ENCODE assay signal across 8 cellular contexts in the genomic region with DNA sequence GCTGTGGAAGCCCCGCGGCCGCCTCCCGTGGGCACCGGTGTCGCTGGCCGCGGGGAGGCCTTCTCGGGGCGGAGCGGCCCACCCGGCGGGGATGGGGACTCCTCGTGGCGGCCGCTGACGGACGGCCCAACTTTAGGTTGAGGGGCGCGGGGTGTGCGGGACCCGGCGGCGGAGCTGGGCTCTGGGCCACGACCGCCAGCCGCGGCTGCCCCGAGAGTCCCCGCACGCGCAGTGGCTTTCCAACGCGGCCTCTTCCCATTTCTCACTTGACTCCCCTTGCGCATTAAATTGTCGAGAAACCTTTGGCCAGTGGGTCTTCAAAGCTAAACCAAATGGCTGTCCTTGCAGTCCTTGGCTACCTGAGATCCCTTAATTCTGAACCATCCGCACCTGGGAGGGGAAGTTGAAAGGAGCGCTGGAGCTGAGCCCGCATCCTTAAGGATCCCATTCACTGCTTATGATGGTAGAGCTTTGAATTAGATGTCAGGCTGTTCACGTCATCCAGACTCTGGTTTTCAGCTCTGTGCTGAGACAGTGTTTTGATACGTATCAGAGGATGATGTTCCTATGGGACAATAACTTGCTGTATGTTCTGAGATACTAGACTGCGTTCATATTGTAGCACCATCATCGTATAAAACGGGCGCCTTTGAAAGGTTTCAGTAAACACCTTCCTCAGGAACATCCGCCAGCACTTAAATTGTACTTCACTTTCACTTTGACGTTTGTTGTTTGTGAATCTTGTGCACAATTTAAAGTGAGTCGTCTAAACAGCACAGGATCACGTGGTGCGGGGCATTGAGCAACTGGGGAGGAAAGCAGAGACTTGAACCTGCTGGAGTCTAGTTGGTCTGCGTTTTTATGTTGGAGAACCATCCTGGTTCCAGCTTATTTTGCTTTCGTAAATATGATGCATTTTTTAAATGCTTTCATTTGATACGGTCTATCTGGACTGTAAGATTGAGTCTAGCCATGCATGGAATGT. TPM values are rescaled to one million over a fixed set of nuclear protein-coding genes. Genes with fewer than 3 reads are reported as not detected.
DNase-seq lines count a peak whose midpoint lies in the region; ATAC-seq, FAIRE-seq and TF ChIP-seq lines count a peak whose summit lies in the region.

No MANE protein-coding gene starts in this region.

- H3K9ac ChIP-seq in astrocyte (ENCODE audit: low read length): peak overlapping the region; percentile 93

- peaks cover 50% of the 10 kb centered on the region for H3K79me2 ChIP-seq in astrocyte (ENCODE audit: insufficient read depth, low read length)

- peak overlapping the region; percentile 67 for H2AFZ ChIP-seq in astrocyte (ENCODE audit: low read depth, low read length)

- peak overlapping the region; percentile 85 for H3K4me3 Mint-ChIP-seq in T-helper 1 cell treated with Interleukin-12 subunit alpha and Interleukin-12 subunit beta and Interleukin-4 antibody, amounts not matched to agents 30 μg/mL and 1 μg/mL, for 36 hours
- H3K4me3 Mint-ChIP-seq in astrocyte (ENCODE audit: unreplicated experiment): peak overlapping the region; percentile 92

- H3K4me2 ChIP-seq in astrocyte (ENCODE audit: low read length): peak overlapping the region; percentile 98

- peak overlapping the region; percentile 96 for H3K27ac Mint-ChIP-seq in T-helper 1 cell treated with Interleukin-12 subunit alpha and Interleukin-12 subunit beta and Interleukin-4 antibody, amounts not matched to agents 30 μg/mL and 1 μg/mL, for 36 hours
- H3K27ac Mint-ChIP-seq in astrocyte (ENCODE audit: unreplicated experiment): peak overlapping the region; percentile 98

- DNase-seq in AG08396 (ENCODE audit: low spot score) (peak; percentile 79), astrocyte (ENCODE audit: low read depth) (peak; percentile 77), hypothalamus (lab: John Stamatoyannopoulos, UW) (peak in 42 of 51 donors; percentile 6 to 91 (median 44)), retinal pigment epithelial cell (ENCODE audit: low read depth) (peak; percentile 77), RKO (ENCODE audit: low spot score) (no peak)

- peak overlapping the region; percentile 85 for H3K27ac ChIP-seq in astrocyte (ENCODE audit: low read depth, low read length)

- peaks cover 4% of the 10 kb centered on the region for H3K36me3 Mint-ChIP-seq in T-helper 1 cell treated with Interleukin-12 subunit alpha and Interleukin-12 subunit beta and Interleukin-4 antibody, amounts not matched to agents 30 μg/mL and 1 μg/mL, for 36 hours (ENCODE audit: low read depth)
- peaks cover 2% of the 10 kb centered on the region for H3K36me3 Mint-ChIP-seq in astrocyte (ENCODE audit: low read depth, unreplicated experiment)

- ATAC-seq in GM19023 (IDR thresholded peaks at IDR 0.05; ENCODE audit: unreplicated experiment) (peak; percentile 28), HG03439 (IDR thresholded peaks at IDR 0.05; ENCODE audit: unreplicated experiment) (peak; percentile 40)

- H3K27me3 Mint-ChIP-seq in T-helper 1 cell treated with Interleukin-12 subunit alpha and Interleukin-12 subunit beta and Interleukin-4 antibody, amounts not matched to agents 30 μg/mL and 1 μg/mL, for 36 hours (ENCODE audit: low read depth): peaks cover 13% of the 10 kb centered on the region
- H3K27me3 Mint-ChIP-seq in astrocyte (ENCODE audit: low read depth, unreplicated experiment): no peaks in the 10 kb centered on the region

- peak overlapping the region; percentile 83 for H3K4me3 ChIP-seq in astrocyte (ENCODE audit: insufficient read depth, low read depth, low read length)
- peak overlapping the region; percentile 70 for H3K4me3 ChIP-seq in retinal pigment epithelial cell (ENCODE audit: low read length)

- H3K4me1 ChIP-seq in astrocyte (ENCODE audit: insufficient read depth, low read length): peaks cover 44% of the 10 kb centered on the region

- peaks cover 50% of the 10 kb centered on the region for H3K4me1 Mint-ChIP-seq in T-helper 1 cell treated with Interleukin-12 subunit alpha and Interleukin-12 subunit beta and Interleukin-4 antibody, amounts not matched to agents 30 μg/mL and 1 μg/mL, for 36 hours (ENCODE audit: low read depth)
- H3K4me1 Mint-ChIP-seq in astrocyte (ENCODE audit: low read depth, unreplicated experiment): peaks cover 45% of the 10 kb centered on the region

- H3K9me3 ChIP-seq in astrocyte (ENCODE audit: insufficient read depth, low read depth, low read length): no peaks in the 10 kb centered on the region

- H3K27me3 ChIP-seq in astrocyte (ENCODE audit: insufficient read depth, low read length): no peaks in the 10 kb centered on the region

- peak; percentile 70 for FAIRE-seq in astrocyte (lab: Jason Lieb, UNC)

- TF ChIP-seq CTCF in astrocyte (IDR thresholded peaks at IDR 0.05; ENCODE audit: insufficient read depth, low read depth, low read length) (no peak), retinal pigment epithelial cell (conservative IDR thresholded peaks at IDR 0.05; ENCODE audit: low read depth, low read length) (no peak)

- no peaks in the 10 kb centered on the region for H4K20me1 ChIP-seq in astrocyte (ENCODE audit: insufficient read depth, low read length)

- H3K36me3 ChIP-seq in astrocyte (ENCODE audit: insufficient read depth, low read length): no peaks in the 10 kb centered on the region

- H3K9me3 Mint-ChIP-seq in T-helper 1 cell treated with Interleukin-12 subunit alpha and Interleukin-12 subunit beta and Interleukin-4 antibody, amounts not matched to agents 30 μg/mL and 1 μg/mL, for 36 hours: no peaks in the 10 kb centered on the region
- H3K9me3 Mint-ChIP-seq in astrocyte (ENCODE audit: unreplicated experiment): no peaks in the 10 kb centered on the region

RNA-seq across cellular contexts. Expression of a gene that starts 0.9 kb away (rescaled TPM):
- 14.7 and 18.4 TPM in 2 replicates for total RNA-seq in astrocyte

RNA-seq across cellular contexts. Expression of a gene that starts 41.8 kb away (rescaled TPM):
- total RNA-seq in astrocyte: not detected in 2 replicates
